11 cellular contexts compared by ENCODE assay signal in genomic region chr5:154962494-154962893, GRCh38. TPM values are rescaled to one million over a fixed set of nuclear protein-coding genes. Genes with fewer than 3 reads are reported as not detected.
DNase-seq lines count a peak whose midpoint lies in the region; ATAC-seq and TF ChIP-seq lines count a peak whose summit lies in the region.
"Had no signal": no experiment of that assay in that cellular context is flagged by ENCODE, and none has a peak within 500 bp of the region (broad histone marks: within the 10 kb centered on the region; RNA-seq: fewer than 3 reads in every experiment).

No MANE protein-coding gene starts in this region.

- TF ChIP-seq CTCF in MCF 10A (IDR thresholded peaks at IDR 0.05; ENCODE audit: unreplicated experiment) = no peak
- TF ChIP-seq CTCF in breast epithelium (IDR thresholded peaks at IDR 0.05) = no peak

- no peaks in the 10 kb centered on the region for H3K4me1 ChIP-seq in breast epithelium

- H3K4me3 Mint-ChIP-seq in MCF 10A (ENCODE audit: unreplicated experiment) = no peak overlapping the region
- H3K4me3 Mint-ChIP-seq: activated CD8-positive, alpha-beta T cell treated with anti-CD3 and anti-CD28 coated beads, Interleukin-2, amount 10 ng/mL, durations not matched to agents 7 days and 5 days had no signal

- CTCF ChIA-PET in MCF 10A (lab: Yijun Ruan, JAX) = interaction anchor here (4.2 to 4.3 kb wide), 2 partner anchors 9 to 16 kb away, joined by 15 to 30 read pairs; no protein-coding TSS in a partner anchor

- no peaks in the 10 kb centered on the region for H3K9me3 ChIP-seq in breast epithelium

- H3K27ac ChIP-seq in breast epithelium = no peak overlapping the region

- H3K27ac Mint-ChIP-seq in MCF 10A (ENCODE audit: low read depth, unreplicated experiment) = no peak overlapping the region
- H3K27ac Mint-ChIP-seq: activated CD8-positive, alpha-beta T cell treated with anti-CD3 and anti-CD28 coated beads, Interleukin-2, amount 10 ng/mL, durations not matched to agents 7 days and 5 days had no signal

- TF ChIP-seq POLR2A in breast epithelium (IDR thresholded peaks at IDR 0.05) = no peak

- H3K4me1 Mint-ChIP-seq in MCF 10A (ENCODE audit: insufficient read depth, unreplicated experiment) = no peaks in the 10 kb centered on the region

- POLR2A ChIA-PET in MCF 10A (lab: Yijun Ruan, JAX) = interaction anchor here (0.7 kb wide), 1 partner anchor 1434 kb away, joined by 3 read pairs; no protein-coding TSS in a partner anchor

- H3K9me3 Mint-ChIP-seq in MCF 10A (ENCODE audit: unreplicated experiment) = no peaks in the 10 kb centered on the region

- peak; percentile 32 for DNase-seq in MCF 10A (ENCODE audit: unreplicated experiment)
- no peak for DNase-seq in breast epithelium (ENCODE audit: low spot score in 2 of 2)
- DNase-seq in M059J (ENCODE audit: low read depth) = peak; percentile 67
- DNase-seq in GDM1 (lab: John Stamatoyannopoulos, UW) = no peak
- no peak for DNase-seq in activated naive CD4-positive, alpha-beta T cell treated with Interleukin-2 at 50 U/mL for 16 hours
- no peak for DNase-seq in OCI-M2 (lab: John Stamatoyannopoulos, UW; ENCODE audit: unreplicated experiment)
- DNase-seq: activated CD8-positive, alpha-beta T cell treated with anti-CD3 and anti-CD28 coated beads, Interleukin-2, amount 10 ng/mL, durations not matched to agents 7 days and 5 days; NCI-H446 had no signal

- no TSS peak for BruUV-seq in MCF 10A (replicated peaks; lab: Mats Ljungman, UMichigan)

- H3K27me3 Mint-ChIP-seq in MCF 10A (ENCODE audit: insufficient read depth, unreplicated experiment) = no peaks in the 10 kb centered on the region

- ATAC-seq in HG02798 (IDR thresholded peaks at IDR 0.05; ENCODE audit: poor library complexity, unreplicated experiment) (peak; percentile 81), GM19324 (IDR thresholded peaks at IDR 0.05; ENCODE audit: low FRiP score, unreplicated experiment) (no peak)
- ATAC-seq: activated CD8-positive, alpha-beta T cell treated with anti-CD3 and anti-CD28 coated beads, Interleukin-2, amount 10 ng/mL, durations not matched to agents 7 days and 5 days had no signal

- H3K4me3 ChIP-seq in breast epithelium = no peak overlapping the region

- intact Hi-C loops in MCF 10A (cut with micrococcal nuclease) = no loop called here
- intact Hi-C loops in breast epithelium (cut with DNase I; ENCODE audit: low total_unique reads) = no loop called here

- H3K36me3 Mint-ChIP-seq in MCF 10A (ENCODE audit: insufficient read depth, unreplicated experiment) = peaks cover 50% of the 10 kb centered on the region

- H3K36me3 ChIP-seq in breast epithelium = peaks cover 3% of the 10 kb centered on the region

- no peaks in the 10 kb centered on the region for H3K27me3 ChIP-seq in breast epithelium

RNA-seq across cellular contexts. Expression of gene MRPL22, which starts 21.6 kb away (rescaled TPM):
- 123 and 127 TPM in 2 replicates for total RNA-seq in MCF 10A (2022)
- total RNA-seq in breast epithelium = 10 to 100 TPM; 12.1 to 23.4 (median 21.4) TPM
- total RNA-seq in M059J (2014; rRNA removed; shearing (Covaris generic)) = 55.4 and 57.6 TPM in 2 replicates

RNA-seq across cellular contexts. Expression of gene GEMIN5, which starts 24.5 kb away (rescaled TPM):
- 25.1 and 34.5 TPM in 2 replicates for total RNA-seq in MCF 10A (2022)
- total RNA-seq in breast epithelium = 10 to 100 TPM; 14.4 to 23.2 (median 19.3) TPM
- total RNA-seq in M059J (2014; rRNA removed; shearing (Covaris generic)) = 9.5 and 12.8 TPM in 2 replicates

RNA-seq across cellular contexts. Expression of gene KIF4B, which starts 51.1 kb away (rescaled TPM):
- total RNA-seq in MCF 10A (2022) = not detected in 2 replicates
- not detected for total RNA-seq in breast epithelium
- 0.07 and 0.10 TPM in 2 replicates for total RNA-seq in M059J (2014; rRNA removed; shearing (Covaris generic))
- total RNA-seq: mononuclear cell had no signal

Comparison
In these comparisons a context has a peak if more than half of its experiments do, and no peak if none do; other contexts are left out.
1. DNase-seq: peak in MCF 10A (single experiment) and M059J (single experiment); none in breast epithelium (0 of 2), GDM1 (single experiment), activated naive CD4-positive, alpha-beta T cell treated with Interleukin-2 at 50 U/mL for 16 hours (single experiment) and OCI-M2 (single experiment).